19 cellular contexts compared by ENCODE assay signal in genomic region chr6:31544676-31545075, GRCh38. TPM values are rescaled to one million over a fixed set of nuclear protein-coding genes. Genes with fewer than 3 reads are reported as not detected.
DNase-seq lines count a peak whose midpoint lies in the region; ATAC-seq and TF ChIP-seq lines count a peak whose summit lies in the region.
"Had no signal": no experiment of that assay in that cellular context is flagged by ENCODE, and none has a peak within 500 bp of the region (broad histone marks: within the 10 kb centered on the region; RNA-seq: fewer than 3 reads in every experiment).

No MANE protein-coding gene starts in this region.

- intact Hi-C loops in activated T-helper 2 cell treated with anti-CD3 and anti-CD28 coated beads, Interferon-gamma antibody, Interleukin-2, Interleukin-4, amounts not matched to agents 10 μg/mL and 5 μg/mL and 100 μg/mL, durations not matched to agents 14 hours and 24 hours and 36 hours (cut with micrococcal nuclease), result loop anchor here (5.0 to 10.0 kb wide), 2 partner anchors 288 to 930 kb away; partner anchors contain the start of genes MRPS18B and PPP1R10

- no peak overlapping the region for H3K4me3 ChIP-seq in BLaER1 treated with 17β-estradiol and CSF1 and Interleukin-3, amounts not matched to agents 10 nM and 100 nM
- peak overlapping the region; percentile 69 for H3K4me3 ChIP-seq in neural cell (ENCODE audit: low read length)
- H3K4me3 ChIP-seq: GM12878, MG63, SK-N-MC had no signal

- H3K4me1 ChIP-seq in BLaER1 treated with 17β-estradiol and CSF1 and Interleukin-3, amounts not matched to agents 10 nM and 100 nM, result peaks cover 61 to 71% (median 66%) of the 10 kb centered on the region in 10 experiments

- ATAC-seq in HG02798 (IDR thresholded peaks at IDR 0.05; ENCODE audit: poor library complexity, unreplicated experiment) (no peak), HG02973 (IDR thresholded peaks at IDR 0.05; ENCODE audit: unreplicated experiment) (no peak)
- ATAC-seq: GM12878, Panc1 had no signal

- peak overlapping the region in 1 of 3 donors; percentile 17 for H3K27ac Mint-ChIP-seq in IgD-negative memory B cell
- H3K27ac Mint-ChIP-seq in activated T-helper 2 cell treated with anti-CD3 and anti-CD28 coated beads, Interferon-gamma antibody, Interleukin-2, Interleukin-4, amounts not matched to agents 10 μg/mL and 5 μg/mL and 100 μg/mL, durations not matched to agents 14 hours and 24 hours and 36 hours, result no peak overlapping the region

- no peak for TF ChIP-seq CTCF in neural cell (IDR thresholded peaks at IDR 0.05; ENCODE audit: poor library complexity, severe bottlenecking)
- TF ChIP-seq CTCF in GM13976 (IDR thresholded peaks at IDR 0.05; ENCODE audit: borderline replicate concordance, control extremely low read depth, extremely low read depth, insufficient read depth, missing control alignments), result no peak

- no peaks in the 10 kb centered on the region for H3K9me3 Mint-ChIP-seq in IgD-negative memory B cell
- no peaks in the 10 kb centered on the region for H3K9me3 Mint-ChIP-seq in activated T-helper 2 cell treated with anti-CD3 and anti-CD28 coated beads, Interferon-gamma antibody, Interleukin-2, Interleukin-4, amounts not matched to agents 10 μg/mL and 5 μg/mL and 100 μg/mL, durations not matched to agents 14 hours and 24 hours and 36 hours

- H3K79me2 ChIP-seq in neural cell (replicated peaks; ENCODE audit: insufficient read depth, low read length), result peaks cover 68% of the 10 kb centered on the region

- no peak for TF ChIP-seq EP300 in neural cell (conservative IDR thresholded peaks at IDR 0.05; ENCODE audit: poor library complexity, severe bottlenecking)

- no peaks in the 10 kb centered on the region for H3K36me3 Mint-ChIP-seq in IgD-negative memory B cell
- H3K36me3 Mint-ChIP-seq in activated T-helper 2 cell treated with anti-CD3 and anti-CD28 coated beads, Interferon-gamma antibody, Interleukin-2, Interleukin-4, amounts not matched to agents 10 μg/mL and 5 μg/mL and 100 μg/mL, durations not matched to agents 14 hours and 24 hours and 36 hours (ENCODE audit: low read depth), result peaks cover 23% of the 10 kb centered on the region

- H2AFZ ChIP-seq in neural cell (ENCODE audit: low read depth, low read length), result no peak overlapping the region

- no peaks in the 10 kb centered on the region for H3K9me3 ChIP-seq in BLaER1 treated with 17β-estradiol and CSF1 and Interleukin-3, amounts not matched to agents 10 nM and 100 nM (replicated peaks in 1 of 11)
- no peaks in the 10 kb centered on the region for H3K9me3 ChIP-seq in neural cell (ENCODE audit: low read length)
- H3K9me3 ChIP-seq: MG63 had no signal

- peaks cover 14 to 17% (median 16%) of the 10 kb centered on the region in 11 experiments for H4K20me1 ChIP-seq in BLaER1 treated with 17β-estradiol and CSF1 and Interleukin-3, amounts not matched to agents 10 nM and 100 nM
- peaks cover 9% of the 10 kb centered on the region for H4K20me1 ChIP-seq in neural cell (ENCODE audit: insufficient read depth)

- no peak for DNase-seq in activated T-helper 2 cell treated with anti-CD3 and anti-CD28 coated beads, Interferon-gamma antibody, Interleukin-2, Interleukin-4, amounts not matched to agents 10 μg/mL and 5 μg/mL and 100 μg/mL, durations not matched to agents 14 hours and 24 hours and 36 hours (ENCODE audit: low spot score)
- DNase-seq in central memory CD4-positive, alpha-beta T cell, result no peak
- DNase-seq in GM13976 (ENCODE audit: low spot score), result no peak
- DNase-seq: DMS79 treated with DMSO at 0.1 percent for 48 hours, HCEC 1CT, MG63, NCI-H1092, NCI-H2081 treated with DMSO at 0.1 percent for 48 hours, NCI-H510A treated with DMSO at 0.1 percent for 48 hours had no signal

- no peaks in the 10 kb centered on the region for H3F3A ChIP-seq in neural cell (ENCODE audit: insufficient read depth, low read length, poor library complexity, severe bottlenecking)

- H3K9ac ChIP-seq in BLaER1 treated with 17β-estradiol and CSF1 and Interleukin-3, amounts not matched to agents 10 nM and 100 nM, result peak overlapping the region in 9 of 11 experiments; percentile 50 to 83 (median 81); a peak in 15 of 22 replicates
- H3K9ac ChIP-seq in neural cell (ENCODE audit: low read length), result peak overlapping the region; percentile 80
- H3K9ac ChIP-seq: KMS-11 had no signal

- no peaks in the 10 kb centered on the region for H3K9me2 ChIP-seq in neural cell (ENCODE audit: insufficient read depth, low read length)

- peaks cover 34 to 40% (median 37%) of the 10 kb centered on the region in 3 donors for H3K4me1 Mint-ChIP-seq in IgD-negative memory B cell
- H3K4me1 Mint-ChIP-seq in activated T-helper 2 cell treated with anti-CD3 and anti-CD28 coated beads, Interferon-gamma antibody, Interleukin-2, Interleukin-4, amounts not matched to agents 10 μg/mL and 5 μg/mL and 100 μg/mL, durations not matched to agents 14 hours and 24 hours and 36 hours (ENCODE audit: low read depth), result peaks cover 35% of the 10 kb centered on the region

- peak overlapping the region in 3 of 4 donors; percentile 15 to 59 (median 24) for H3K4me3 Mint-ChIP-seq in IgD-negative memory B cell
- peak overlapping the region; percentile 11 for H3K4me3 Mint-ChIP-seq in activated T-helper 2 cell treated with anti-CD3 and anti-CD28 coated beads, Interferon-gamma antibody, Interleukin-2, Interleukin-4, amounts not matched to agents 10 μg/mL and 5 μg/mL and 100 μg/mL, durations not matched to agents 14 hours and 24 hours and 36 hours (ENCODE audit: low read depth)

- H3K27me3 Mint-ChIP-seq in IgD-negative memory B cell, result peaks cover 1% of the 10 kb centered on the region
- H3K27me3 Mint-ChIP-seq in activated T-helper 2 cell treated with anti-CD3 and anti-CD28 coated beads, Interferon-gamma antibody, Interleukin-2, Interleukin-4, amounts not matched to agents 10 μg/mL and 5 μg/mL and 100 μg/mL, durations not matched to agents 14 hours and 24 hours and 36 hours (ENCODE audit: low read depth), result no peaks in the 10 kb centered on the region

- in situ Hi-C loops in GM13976 (cut with MboI; ENCODE audit: low sequenced_read_pairs, unreplicated experiment), result loop anchor here (5.0 kb wide), 1 partner anchor 53 kb away; no protein-coding TSS in a partner anchor

- TF ChIP-seq RAD21 in neural cell (conservative IDR thresholded peaks at IDR 0.05), result no peak

- H3K27me3 ChIP-seq in BLaER1 treated with 17β-estradiol and CSF1 and Interleukin-3, amounts not matched to agents 10 nM and 100 nM, result no peaks in the 10 kb centered on the region
- H3K27me3 ChIP-seq in neural cell (ENCODE audit: insufficient read depth, low read depth, low read length), result no peaks in the 10 kb centered on the region
- H3K27me3 ChIP-seq: MG63 had no signal

- peak overlapping the region; percentile 82 to 100 (median 95); a peak in 19 of 22 replicates for H3K4me2 ChIP-seq in BLaER1 treated with 17β-estradiol and CSF1 and Interleukin-3, amounts not matched to agents 10 nM and 100 nM
- H3K4me2 ChIP-seq in neural cell (ENCODE audit: low read length), result no peak overlapping the region
- H3K4me2 ChIP-seq: KMS-11 had no signal

- peak overlapping the region in 4 of 11 experiments; percentile 25 to 63 (median 57); a peak in 7 of 22 replicates for H3K27ac ChIP-seq in BLaER1 treated with 17β-estradiol and CSF1 and Interleukin-3, amounts not matched to agents 10 nM and 100 nM
- no peak overlapping the region for H3K27ac ChIP-seq in neural cell (ENCODE audit: low read length)
- H3K27ac ChIP-seq: KMS-11, SK-N-MC had no signal

- peaks cover 10 to 25% (median 17%) of the 10 kb centered on the region in 11 experiments for H3K36me3 ChIP-seq in BLaER1 treated with 17β-estradiol and CSF1 and Interleukin-3, amounts not matched to agents 10 nM and 100 nM
- H3K36me3 ChIP-seq in neural cell (ENCODE audit: insufficient read depth, low read length), result peaks cover 7% of the 10 kb centered on the region

TF ChIP-seq in neural cell, 6 proteins besides CTCF, POLR2A, EP300 and RAD21 (continues in another document):
- no peak for TF ChIP-seq POLR2AphosphoS5 (IDR thresholded peaks at IDR 0.05)

RNA-seq across cellular contexts. Expression of gene ATP6V1G2, which starts 1.7 kb away (rescaled TPM):
- polyA plus RNA-seq in IgD-negative memory B cell (0.53 TPM), neural cell (56.7 and 76.7 TPM in 2 replicates)
- total RNA-seq in activated T-helper 2 cell treated with anti-CD3 and anti-CD28 coated beads, Interferon-gamma antibody, Interleukin-2, Interleukin-4, amounts not matched to agents 10 μg/mL and 5 μg/mL and 100 μg/mL, durations not matched to agents 14 hours and 24 hours and 36 hours, result 0.69 and 0.82 TPM in 2 replicates
- 41.6 and 46.1 TPM in 2 replicates for polyA minus RNA-seq in neural cell

RNA-seq across cellular contexts. Expression of gene NFKBIL1, which starts 2.7 kb away (rescaled TPM):
- 11.5 TPM for polyA plus RNA-seq in IgD-negative memory B cell
- total RNA-seq in activated T-helper 2 cell treated with anti-CD3 and anti-CD28 coated beads, Interferon-gamma antibody, Interleukin-2, Interleukin-4, amounts not matched to agents 10 μg/mL and 5 μg/mL and 100 μg/mL, durations not matched to agents 14 hours and 24 hours and 36 hours, result 15.7 and 17.6 TPM in 2 replicates
- 88.7 and 92.8 TPM in 2 replicates for polyA plus RNA-seq in neural cell
- 38.9 and 40.4 TPM in 2 replicates for polyA minus RNA-seq in neural cell

RNA-seq across cellular contexts. Expression of gene DDX39B, which starts 2.9 kb away (rescaled TPM):
- polyA plus RNA-seq in IgD-negative memory B cell (89.4 TPM), neural cell (313 and 371 TPM in 2 replicates)
- 579 and 583 TPM in 2 replicates for total RNA-seq in activated T-helper 2 cell treated with anti-CD3 and anti-CD28 coated beads, Interferon-gamma antibody, Interleukin-2, Interleukin-4, amounts not matched to agents 10 μg/mL and 5 μg/mL and 100 μg/mL, durations not matched to agents 14 hours and 24 hours and 36 hours
- 421 and 435 TPM in 2 replicates for polyA minus RNA-seq in neural cell

RNA-seq across cellular contexts. Expression of gene MCCD1, which starts 15.9 kb away (rescaled TPM):
- polyA plus RNA-seq in IgD-negative memory B cell (not detected), neural cell (not detected in 2 replicates)
- not detected in 2 replicates for total RNA-seq in activated T-helper 2 cell treated with anti-CD3 and anti-CD28 coated beads, Interferon-gamma antibody, Interleukin-2, Interleukin-4, amounts not matched to agents 10 μg/mL and 5 μg/mL and 100 μg/mL, durations not matched to agents 14 hours and 24 hours and 36 hours
- not detected in 2 replicates for polyA minus RNA-seq in neural cell
- total RNA-seq: A673, GM12878 had no signal
- polyA plus RNA-seq: GM12878 had no signal

RNA-seq across cellular contexts. Expression of gene LTA, which starts 27.4 kb away (rescaled TPM):
- polyA plus RNA-seq in IgD-negative memory B cell, result 16.3 TPM
- total RNA-seq in activated T-helper 2 cell treated with anti-CD3 and anti-CD28 coated beads, Interferon-gamma antibody, Interleukin-2, Interleukin-4, amounts not matched to agents 10 μg/mL and 5 μg/mL and 100 μg/mL, durations not matched to agents 14 hours and 24 hours and 36 hours, result 293 and 308 TPM in 2 replicates
- 0.56 TPM in 1 of 2 replicates, not detected in the other for polyA plus RNA-seq in neural cell
- not detected in 2 replicates for polyA minus RNA-seq in neural cell
- total RNA-seq: A673 had no signal

Comparison
In these comparisons a context has a peak if more than half of its experiments do, and no peak if none do; other contexts are left out.
1. RNA of gene ATP6V1G2, which starts 1.7 kb away (polyA plus RNA-seq): 56.7 to 76.7 TPM in neural cell; 0.53 TPM in IgD-negative memory B cell (single experiment); every median in the first group is over 10 times any median in the second.